In genomic region chr4:26822546-26822945, GRCh38 we compare ENCODE assay signal across 10 cellular contexts. TPM values are rescaled to one million over a fixed set of nuclear protein-coding genes. Genes with fewer than 3 reads are reported as not detected.
A peak's percentile ranks its signal among the peaks of the same experiment; 100 is the strongest.
DNase-seq lines count a peak whose midpoint lies in the region; ATAC-seq and TF ChIP-seq lines count a peak whose summit lies in the region.
"Had no signal": no experiment of that assay in that cellular context is flagged by ENCODE, and none has a peak within 500 bp of the region (broad histone marks: within the 10 kb centered on the region; RNA-seq: fewer than 3 reads in every experiment).

No MANE protein-coding gene starts in this region.

- TF ChIP-seq CTCF in CD8-positive, alpha-beta T cell (IDR thresholded peaks at IDR 0.05): no peak

- H3K27me3 ChIP-seq in CD8-positive, alpha-beta T cell (ENCODE audit: insufficient read depth, low read length): no peaks in the 10 kb centered on the region

- no peaks in the 10 kb centered on the region for H3K4me1 ChIP-seq in CD8-positive, alpha-beta T cell (ENCODE audit: insufficient read depth, low read length)

- H3K36me3 Mint-ChIP-seq in CD8-positive, alpha-beta T cell: peaks cover 3% of the 10 kb centered on the region
- H3K36me3 Mint-ChIP-seq in activated naive CD8-positive, alpha-beta T cell treated with anti-CD3 and anti-CD28 coated beads, Interleukin-2, amount 50 U/mL, for 24 hours (ENCODE audit: low read depth): peaks cover 7% of the 10 kb centered on the region

- no peaks in the 10 kb centered on the region for H3K27me3 Mint-ChIP-seq in CD8-positive, alpha-beta T cell (ENCODE audit: low read depth)
- H3K27me3 Mint-ChIP-seq in activated naive CD8-positive, alpha-beta T cell treated with anti-CD3 and anti-CD28 coated beads, Interleukin-2, amount 50 U/mL, for 24 hours: no peaks in the 10 kb centered on the region

- CTCF ChIA-PET in CD8-positive, alpha-beta T cell (lab: Charles Lee): no interaction called here

- H3K27ac Mint-ChIP-seq in CD8-positive, alpha-beta T cell: no peak overlapping the region
- peak overlapping the region; percentile 57 for H3K27ac Mint-ChIP-seq in activated naive CD8-positive, alpha-beta T cell treated with anti-CD3 and anti-CD28 coated beads, Interleukin-2, amount 50 U/mL, for 24 hours

- no peaks in the 10 kb centered on the region for H3K36me3 ChIP-seq in CD8-positive, alpha-beta T cell (ENCODE audit: insufficient read depth, low read length)

- peaks cover 12% of the 10 kb centered on the region for H3K9me3 Mint-ChIP-seq in CD8-positive, alpha-beta T cell
- peaks cover 14% of the 10 kb centered on the region for H3K9me3 Mint-ChIP-seq in activated naive CD8-positive, alpha-beta T cell treated with anti-CD3 and anti-CD28 coated beads, Interleukin-2, amount 50 U/mL, for 24 hours

- intact Hi-C loops in CD8-positive, alpha-beta T cell (cut with DNase I, micrococcal nuclease): no loop called here

- peak; percentile 48 for ATAC-seq in CD8-positive, alpha-beta T cell
- ATAC-seq in GM19452 (IDR thresholded peaks at IDR 0.05; ENCODE audit: unreplicated experiment) (peak; percentile 58), HG03196 (IDR thresholded peaks at IDR 0.05; ENCODE audit: unreplicated experiment) (peak; percentile 56)
- ATAC-seq in activated naive CD8-positive, alpha-beta T cell treated with anti-CD3 and anti-CD28 coated beads, Interleukin-2, amount 50 U/mL, for 24 hours: peak; percentile 70

- no peak overlapping the region for H3K4me3 ChIP-seq in CD8-positive, alpha-beta T cell (ENCODE audit: low read depth, low read length)

- no peak overlapping the region for H3K4me3 Mint-ChIP-seq in CD8-positive, alpha-beta T cell
- H3K4me3 Mint-ChIP-seq in activated naive CD8-positive, alpha-beta T cell treated with anti-CD3 and anti-CD28 coated beads, Interleukin-2, amount 50 U/mL, for 24 hours: no peak overlapping the region

- peaks cover 9% of the 10 kb centered on the region for H3K4me1 Mint-ChIP-seq in CD8-positive, alpha-beta T cell (ENCODE audit: low read depth)
- H3K4me1 Mint-ChIP-seq in activated naive CD8-positive, alpha-beta T cell treated with anti-CD3 and anti-CD28 coated beads, Interleukin-2, amount 50 U/mL, for 24 hours: peaks cover 41% of the 10 kb centered on the region

- H3K9me3 ChIP-seq in CD8-positive, alpha-beta T cell (ENCODE audit: low read length): no peaks in the 10 kb centered on the region

- no peak for DNase-seq in CD8-positive, alpha-beta T cell
- DNase-seq in activated naive CD8-positive, alpha-beta T cell treated with anti-CD3 and anti-CD28 coated beads, Interleukin-2, amount 50 U/mL, for 24 hours: no peak
- DNase-seq in medulla oblongata (ENCODE audit: extremely low spot score) (no peak), NCI-H69 (lab: John Stamatoyannopoulos, UW) (no peak), ureter (ENCODE audit: low spot score) (no peak)
- no peak for DNase-seq in activated CD4-positive, alpha-beta T cell treated with anti-CD3 and anti-CD28 coated beads, Interleukin-2, amount 50 U/mL, for 1 hour
- DNase-seq: NCI-H226; stimulated activated CD4-positive, alpha-beta T cell treated with anti-CD3 and anti-CD28 coated beads, Interleukin-1b, Interleukin-23, amount 100 ng/mL, for 48 hours had no signal

- H3K27ac ChIP-seq in CD8-positive, alpha-beta T cell (ENCODE audit: low read depth, low read length): no peak overlapping the region

- POLR2A ChIA-PET in CD8-positive, alpha-beta T cell (lab: Charles Lee): no interaction called here

RNA-seq across cellular contexts. Expression of gene STIM2, which starts 38.1 kb away (rescaled TPM):
- total RNA-seq in CD8-positive, alpha-beta T cell: 10 to 100 TPM; 61.1 to 67.0 TPM
- 31.2 TPM for total RNA-seq in ureter
